In genomic region chrX:53683556-53684414, GRCh38 we compare ENCODE assay signal across 8 cellular contexts. TPM values are rescaled to one million over a fixed set of nuclear protein-coding genes. Genes with fewer than 3 reads are reported as not detected.
DNase-seq lines count a peak whose midpoint lies in the region; ATAC-seq and TF ChIP-seq lines count a peak whose summit lies in the region.

No MANE protein-coding gene starts in this region.

- TF ChIP-seq POLR2A in prostate gland (IDR thresholded peaks at IDR 0.05) = peak; percentile 71

- H3K27me3 ChIP-seq in ascending aorta (no peaks in the 10 kb centered on the region), right atrium auricular region (no peaks in the 10 kb centered on the region), prostate gland (replicated peaks; ENCODE audit: insufficient read depth) (no peaks in the 10 kb centered on the region)

- peak; percentile 87 to 92 for DNase-seq in NCI-H187 (lab: John Stamatoyannopoulos, UW)
- peak; percentile 64 to 98 (median 86) for DNase-seq in T-helper 2 cell
- DNase-seq in ascending aorta (ENCODE audit: low spot score in 2 of 2) = peak; percentile 84 to 96
- peak; percentile 97 for DNase-seq in right atrium auricular region (ENCODE audit: low spot score)
- DNase-seq in prostate gland (ENCODE audit: low spot score) = peak; percentile 94

- H3K9me3 ChIP-seq in ascending aorta = no peaks in the 10 kb centered on the region
- no peaks in the 10 kb centered on the region for H3K9me3 ChIP-seq in right atrium auricular region
- no peaks in the 10 kb centered on the region for H3K9me3 ChIP-seq in prostate gland

- H3K4me1 ChIP-seq in ascending aorta = no peaks in the 10 kb centered on the region
- H3K4me1 ChIP-seq in right atrium auricular region = peaks cover 0 to 14% of the 10 kb centered on the region in 2 donors
- H3K4me1 ChIP-seq in prostate gland (replicated peaks) = no peaks in the 10 kb centered on the region
- no peaks in the 10 kb centered on the region for H3K4me1 ChIP-seq in urinary bladder (ENCODE audit: insufficient read depth)

- peak; percentile 65 for ATAC-seq in GM18499 (IDR thresholded peaks at IDR 0.05; ENCODE audit: insufficient read depth, unreplicated experiment)
- ATAC-seq in HG02943 (IDR thresholded peaks at IDR 0.05; ENCODE audit: low read depth, unreplicated experiment) = peak; percentile 59

- TF ChIP-seq CTCF in ascending aorta (IDR thresholded peaks at IDR 0.05) = no peak
- TF ChIP-seq CTCF in right atrium auricular region (IDR thresholded peaks at IDR 0.05) = no peak
- peak in 2 of 4 experiments; percentile 14 to 41 for TF ChIP-seq CTCF in prostate gland (IDR thresholded peaks at IDR 0.05)

- peak overlapping the region; percentile 86 to 89 for H3K27ac ChIP-seq in ascending aorta
- peak overlapping the region; percentile 90 to 91 for H3K27ac ChIP-seq in right atrium auricular region
- peak overlapping the region; percentile 85 to 89 for H3K27ac ChIP-seq in prostate gland
- H3K27ac ChIP-seq in urinary bladder (ENCODE audit: low read depth) = peak overlapping the region; percentile 95

- no peaks in the 10 kb centered on the region for H3K36me3 ChIP-seq in ascending aorta
- H3K36me3 ChIP-seq in right atrium auricular region = no peaks in the 10 kb centered on the region
- no peaks in the 10 kb centered on the region for H3K36me3 ChIP-seq in prostate gland
- no peaks in the 10 kb centered on the region for H3K36me3 ChIP-seq in urinary bladder (ENCODE audit: insufficient read depth)

- intact Hi-C loops in ascending aorta (cut with DNase I) (loop anchor here (2.0 to 10.0 kb wide), 9 partner anchors 241 to 1321 kb away; partner anchors contain the start of genes APEX2, FAM120C, MAGED2 and PHF8), prostate gland (cut with DNase I) (loop anchor here (10.0 kb wide), 1 partner anchor 361 kb away; the partner anchor contains the start of gene PHF8)

- H3K4me3 ChIP-seq in ascending aorta (peak overlapping the region; percentile 56 to 71), right atrium auricular region (peak overlapping the region; percentile 61), prostate gland (peak overlapping the region; percentile 48 to 49), urinary bladder (ENCODE audit: low read depth, low read length) (peak overlapping the region; percentile 67)

- WGBS in prostate gland = under 1% methylated on average over 38 of the region's 80 CpGs
- WGBS in urinary bladder = under 1% methylated on average over 80 of the region's 80 CpGs

RNA-seq across cellular contexts. Expression of gene HUWE1, which starts 2.7 kb away (rescaled TPM):
- total RNA-seq in ascending aorta (135 TPM), right atrium auricular region (100 to 1,000 TPM; 111 to 116 TPM), prostate gland (100 to 1,000 TPM; 107 to 206 TPM), urinary bladder (91.4 TPM)
- polyA plus RNA-seq in urinary bladder = 54.1 TPM

Comparison
In these comparisons a context has a peak if more than half of its experiments do, and no peak if none do; other contexts are left out.
1. Peak in every context shown above with its lines: DNase-seq, ATAC-seq, H3K4me3 ChIP-seq and H3K27ac ChIP-seq.